9 cellular contexts compared by ENCODE assay signal in the genomic region with DNA sequence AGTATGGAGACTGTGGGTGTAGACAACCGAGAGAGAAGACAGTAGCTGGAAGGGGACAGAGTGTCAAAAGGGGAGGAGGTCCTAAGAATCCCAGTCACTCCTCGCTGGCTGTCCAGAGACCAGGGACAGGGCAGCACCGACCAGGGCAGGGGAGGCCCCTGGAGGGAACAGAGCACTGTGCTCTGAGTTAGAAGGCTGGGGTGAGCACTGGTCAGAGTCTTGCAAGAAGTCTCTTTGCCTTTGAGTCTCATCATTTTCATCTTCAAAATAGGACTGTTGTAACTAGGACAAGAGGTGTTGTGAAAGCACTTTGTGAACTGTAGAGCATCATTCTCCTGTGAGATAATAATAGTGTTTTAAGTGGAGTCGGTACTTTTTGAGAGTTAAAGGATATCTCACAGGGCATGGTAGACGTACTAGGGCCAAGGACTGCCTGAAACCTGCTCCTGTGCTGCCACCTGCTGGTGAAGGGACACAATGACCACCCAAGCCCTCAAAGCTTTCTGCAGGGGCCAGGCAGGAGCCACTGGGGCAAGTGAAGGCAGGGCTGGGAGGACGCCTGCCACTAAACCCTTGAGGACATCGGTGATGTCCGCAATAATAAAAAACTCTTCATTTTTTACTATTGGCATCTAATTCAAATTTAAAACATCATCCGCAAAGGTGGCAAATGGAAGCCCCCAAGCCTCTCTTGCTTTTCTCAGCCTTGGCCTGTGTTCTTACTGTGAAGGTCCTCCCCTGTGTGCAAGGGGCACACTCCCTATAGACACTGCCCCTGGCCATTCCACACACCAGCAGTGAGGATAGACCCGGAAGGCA. TPM values are rescaled to one million over a fixed set of nuclear protein-coding genes. Genes with fewer than 3 reads are reported as not detected.
DNase-seq lines count a peak whose midpoint lies in the region; ATAC-seq, FAIRE-seq and TF ChIP-seq lines count a peak whose summit lies in the region.
"Had no signal": no experiment of that assay in that cellular context is flagged by ENCODE, and none has a peak within 500 bp of the region (broad histone marks: within the 10 kb centered on the region; RNA-seq: fewer than 3 reads in every experiment).

No MANE protein-coding gene starts in this region.

- in situ Hi-C loops in gastrocnemius medialis (cut with MboI; ENCODE audit: low sequenced_read_pairs in 4 of 4) = loop anchor here in 2 of 4 donors (5.0 to 25.0 kb wide), 2 partner anchors 56 to 181 kb away; no protein-coding TSS in a partner anchor

- peak; percentile 90 to 97 (median 93) for TF ChIP-seq CTCF in gastrocnemius medialis (IDR thresholded peaks at IDR 0.05 in 4 of 5, conservative IDR thresholded peaks at IDR 0.05 in 1 of 5)

- H3K27ac ChIP-seq in right cardiac atrium (ENCODE audit: low read length) = no peak overlapping the region
- H3K27ac ChIP-seq in gastrocnemius medialis = no peak overlapping the region

- H3K4me1 ChIP-seq in right cardiac atrium (ENCODE audit: control insufficient read depth, insufficient read depth, low read length) = peaks cover 2% of the 10 kb centered on the region
- H3K4me1 ChIP-seq in gastrocnemius medialis = peaks cover 0 to 7% of the 10 kb centered on the region in 2 donors

- ATAC-seq in HG02840 (IDR thresholded peaks at IDR 0.05; ENCODE audit: low FRiP score, unreplicated experiment) = peak; percentile 73
- ATAC-seq in right cardiac atrium = peak; percentile 79
- peak; percentile 83 to 88 for ATAC-seq in gastrocnemius medialis
- no peak for ATAC-seq in GM18520 (IDR thresholded peaks at IDR 0.05; ENCODE audit: unreplicated experiment)

- TF ChIP-seq POLR2A in GM12891 (IDR thresholded peaks at IDR 0.05; ENCODE audit: low read depth, low read length) = no peak
- no peak for TF ChIP-seq POLR2A in gastrocnemius medialis (IDR thresholded peaks at IDR 0.05)

- H3K4me3 ChIP-seq in right cardiac atrium (ENCODE audit: low read length) (no peak overlapping the region), gastrocnemius medialis (no peak overlapping the region)

- no peaks in the 10 kb centered on the region for H3K9me3 ChIP-seq in right cardiac atrium (ENCODE audit: control insufficient read depth, low read length)
- H3K9me3 ChIP-seq in gastrocnemius medialis = no peaks in the 10 kb centered on the region

- H3K27me3 ChIP-seq in right cardiac atrium (ENCODE audit: control insufficient read depth, insufficient read depth) = no peaks in the 10 kb centered on the region
- no peaks in the 10 kb centered on the region for H3K27me3 ChIP-seq in gastrocnemius medialis

- no peaks in the 10 kb centered on the region for H3K36me3 ChIP-seq in gastrocnemius medialis

- DNase-seq in GM12891 (ENCODE audit: insufficient read length, low spot score) (peak; percentile 87), NCI-H187 (lab: John Stamatoyannopoulos, UW) (peak; percentile 20 to 28), T-helper 2 cell (peak; percentile 36 to 73 (median 61)), anterior cingulate cortex (lab: John Stamatoyannopoulos, UW) (peak in 56 of 58 donors; percentile 7 to 88 (median 68)), right cardiac atrium (peak; percentile 82 to 90 (median 89)), gastrocnemius medialis (peak; percentile 65 to 82)

- intact Hi-C loops in right cardiac atrium (cut with DNase I) = loop anchor here (1.0 to 10.0 kb wide), 5 partner anchors 53 to 87 kb away; a partner anchor contains a TSS
- intact Hi-C loops in gastrocnemius medialis (cut with DNase I; ENCODE audit: low total_unique reads) = loop anchor here (1.0 to 2.0 kb wide), 4 partner anchors 57 to 193 kb away; no protein-coding TSS in a partner anchor

- WGBS in right cardiac atrium = 28% methylated on average over 10 of the region's 10 CpGs

- FAIRE-seq in GM12891 (lab: Jason Lieb, UNC) = peak; percentile 98

TF ChIP-seq in GM12891, 5 proteins besides CTCF, POLR2A, EP300 and RAD21:
- no peak for TF ChIP-seq SPI1 (IDR thresholded peaks at IDR 0.05; ENCODE audit: low read depth, low read length)
- TF ChIP-seq TAF1 (IDR thresholded peaks at IDR 0.05; ENCODE audit: low read depth, low read length) = no peak
- TF ChIP-seq PAX5 (IDR thresholded peaks at IDR 0.05; ENCODE audit: insufficient read depth, low read length, severe bottlenecking) = no peak
- no peak for TF ChIP-seq POU2F2 (IDR thresholded peaks at IDR 0.05; ENCODE audit: low read depth, low read length)
- no peak for TF ChIP-seq POLR2AphosphoS5 (IDR thresholded peaks at IDR 0.05; ENCODE audit: low read depth, low read length)

RNA-seq across cellular contexts. Expression of a gene that starts 28.2 kb away (rescaled TPM):
- 0.23 TPM for polyA plus RNA-seq in GM12891 (2012; ENCODE audit: low read depth, missing spikeins)
- total RNA-seq in right cardiac atrium (not detected), gastrocnemius medialis (under 1 TPM in 1 of 4 donors, not detected in 3; 0.07 TPM)
- not detected for polyA plus RNA-seq in right cardiac atrium

RNA-seq across cellular contexts. Expression of a gene that starts 51.5 kb away (rescaled TPM):
- not detected for polyA plus RNA-seq in GM12891 (2012; ENCODE audit: low read depth, missing spikeins)
- total RNA-seq in right cardiac atrium (under 1 TPM in 1 of 4 donors, not detected in 3; 0.23 TPM), gastrocnemius medialis (1 to 10 TPM in 1 of 4 donors, not detected in 3; 1.5 TPM)
- 0.09 TPM for polyA plus RNA-seq in right cardiac atrium
- total RNA-seq: subcutaneous adipose tissue had no signal

Comparison
In these comparisons a context has a peak if more than half of its experiments do, and no peak if none do; other contexts are left out.
1. DNase-seq: peak in every context shown above with its lines; median percentile 89 in right cardiac atrium; 87 in GM12891; 74 in gastrocnemius medialis; 68 in anterior cingulate cortex; 61 in T-helper 2 cell; 24 in NCI-H187.